25 cellular contexts compared by ENCODE assay signal in genomic region chr11:2423157-2424025, GRCh38. TPM values are rescaled to one million over a fixed set of nuclear protein-coding genes. Genes with fewer than 3 reads are reported as not detected.
DNase-seq lines count a peak whose midpoint lies in the region; ATAC-seq, FAIRE-seq and TF ChIP-seq lines count a peak whose summit lies in the region.
"Had no signal": no experiment of that assay in that cellular context is flagged by ENCODE, and none has a peak within 500 bp of the region (broad histone marks: within the 10 kb centered on the region; RNA-seq: fewer than 3 reads in every experiment).

No MANE protein-coding gene starts in this region.

- peaks cover 2 to 11% of the 10 kb centered on the region in 2 donors for H3K4me1 Mint-ChIP-seq in stimulated activated naive B cell treated with anti-CD40 and anti-IgM and Interleukin-4, amounts not matched to agents 10 μg/mL and 1 μg/mL and 100 μg/mL, for 72 hours

- intact Hi-C loops in left ventricle myocardium superior (cut with micrococcal nuclease), result no loop called here
- intact Hi-C loops in cardiac septum (cut with DNase I), result no loop called here
- intact Hi-C loops in kidney (cut with DNase I), result loop anchor here (5.0 to 10.0 kb wide), 2 partner anchors 226 to 461 kb away; partner anchors contain the start of gene CDKN1C

- no peaks in the 10 kb centered on the region for H3K36me3 Mint-ChIP-seq in stimulated activated naive B cell treated with anti-CD40 and anti-IgM and Interleukin-4, amounts not matched to agents 10 μg/mL and 1 μg/mL and 100 μg/mL, for 72 hours
- H3K36me3 Mint-ChIP-seq: CD4-positive, alpha-beta memory T cell had no signal

- no peak overlapping the region for H3K4me3 Mint-ChIP-seq in stimulated activated naive B cell treated with anti-CD40 and anti-IgM and Interleukin-4, amounts not matched to agents 10 μg/mL and 1 μg/mL and 100 μg/mL, for 72 hours
- H3K4me3 Mint-ChIP-seq: CD4-positive, alpha-beta memory T cell had no signal

- peaks cover 0 to 13% of the 10 kb centered on the region in 2 donors for H3K27me3 Mint-ChIP-seq in stimulated activated naive B cell treated with anti-CD40 and anti-IgM and Interleukin-4, amounts not matched to agents 10 μg/mL and 1 μg/mL and 100 μg/mL, for 72 hours
- H3K27me3 Mint-ChIP-seq: CD4-positive, alpha-beta memory T cell had no signal

- H3K27ac Mint-ChIP-seq in stimulated activated naive B cell treated with anti-CD40 and anti-IgM and Interleukin-4, amounts not matched to agents 10 μg/mL and 1 μg/mL and 100 μg/mL, for 72 hours, result peak overlapping the region; percentile 31
- H3K27ac Mint-ChIP-seq: CD4-positive, alpha-beta memory T cell had no signal

- no peaks in the 10 kb centered on the region for H3K36me3 ChIP-seq in kidney (ENCODE audit: control insufficient read depth in 1 of 2, insufficient read depth in 2 of 2, low read length in 2 of 2)
- H3K36me3 ChIP-seq: BE2C had no signal

- no peak for ATAC-seq in left ventricle myocardium superior
- no peak for ATAC-seq in stimulated activated naive B cell treated with anti-CD40 and anti-IgM and Interleukin-4, amounts not matched to agents 10 μg/mL and 1 μg/mL and 100 μg/mL, for 72 hours (replicated peaks)
- ATAC-seq: A549 had no signal

- no peak overlapping the region for H3K9ac ChIP-seq in kidney (ENCODE audit: low read length in 2 of 2)
- H3K9ac ChIP-seq: GM23248 had no signal

- no peak for FAIRE-seq in kidney (lab: Jason Lieb, UNC)
- FAIRE-seq in frontal cortex (lab: Jason Lieb, UNC), result no peak
- FAIRE-seq: A549, G401.6, GM12892, GM19239, H1 had no signal

- H3K4me1 ChIP-seq in kidney (ENCODE audit: control insufficient read depth in 1 of 2, insufficient read depth in 1 of 2, low read depth in 1 of 2, low read length in 2 of 2), result peaks cover 0 to 3% of the 10 kb centered on the region in 2 donors
- H3K4me1 ChIP-seq: A549, BE2C had no signal

- H3K4me3 ChIP-seq in kidney (ENCODE audit: low read length in 2 of 2), result no peak overlapping the region
- H3K4me3 ChIP-seq: A549, GM23248 had no signal

- DNase-seq in SHP77 treated with DMSO at 0.1 percent for 48 hours (lab: John Stamatoyannopoulos, UW) (peak; percentile 20), SHP77 (lab: John Stamatoyannopoulos, UW) (no peak), left ventricle myocardium superior (peak; percentile 17), cardiac septum (ENCODE audit: low spot score) (no peak), kidney (peak; percentile 67), frontal cortex (ENCODE audit: low spot score in 2 of 2) (no peak)
- DNase-seq in stimulated activated naive B cell treated with anti-CD40 and anti-IgM and Interleukin-4, amounts not matched to agents 10 μg/mL and 1 μg/mL and 100 μg/mL, for 72 hours, result no peak
- DNase-seq: 8988T; ACHN; AML-193; BE2C; C1 segment of cervical spinal cord; Calu3; CD4-positive, alpha-beta memory T cell; COR-L47; DMS53; DND-41; GM23248; H7; HCEC 1CT had no signal

- H3K27ac ChIP-seq in kidney (ENCODE audit: low read depth in 2 of 2, low read length in 2 of 2), result no peak overlapping the region
- H3K27ac ChIP-seq: A549, GM23248 had no signal

- TF ChIP-seq CTCF in kidney (IDR thresholded peaks at IDR 0.05; ENCODE audit: borderline replicate concordance, extremely low read depth, insufficient read depth), result no peak

- H3K9me3 ChIP-seq in kidney (ENCODE audit: control insufficient read depth in 1 of 2, low read length in 2 of 2), result no peaks in the 10 kb centered on the region
- H3K9me3 ChIP-seq: A549, BE2C had no signal

- no peaks in the 10 kb centered on the region for H3K9me3 Mint-ChIP-seq in stimulated activated naive B cell treated with anti-CD40 and anti-IgM and Interleukin-4, amounts not matched to agents 10 μg/mL and 1 μg/mL and 100 μg/mL, for 72 hours
- H3K9me3 Mint-ChIP-seq: CD4-positive, alpha-beta memory T cell had no signal

RNA-seq across cellular contexts. Expression of gene TRPM5, which starts 20.9 kb away (rescaled TPM):
- total RNA-seq in left ventricle myocardium superior, result not detected
- not detected for total RNA-seq in cardiac septum
- total RNA-seq in kidney, result 0.25 TPM
- 0.69 TPM for polyA plus RNA-seq in kidney (ENCODE audit: insufficient read depth, low read depth, low replicate concordance)
- total RNA-seq in frontal cortex, result not detected
- total RNA-seq: Calu3, GM23248, H1, H7 had no signal
- polyA plus RNA-seq: A549; CD4-positive, alpha-beta memory T cell; GM23248 had no signal

RNA-seq across cellular contexts. Expression of gene KCNQ1, which starts 21.4 kb away (rescaled TPM):
- 49.7 TPM for total RNA-seq in left ventricle myocardium superior
- 43.0 TPM for total RNA-seq in cardiac septum
- 45.5 TPM for total RNA-seq in kidney
- 49.4 TPM for polyA plus RNA-seq in kidney (ENCODE audit: insufficient read depth, low read depth, low replicate concordance)
- total RNA-seq in frontal cortex, result under 0.01 TPM
- total RNA-seq: GM23248 had no signal
- polyA plus RNA-seq: GM23248 had no signal

RNA-seq across cellular contexts. Expression of gene TSSC4, which starts 22.8 kb away (rescaled TPM):
- total RNA-seq in left ventricle myocardium superior (34.8 TPM), cardiac septum (36.2 TPM), kidney (42.3 TPM), frontal cortex (31.8 TPM)
- polyA plus RNA-seq in kidney (ENCODE audit: insufficient read depth, low read depth, low replicate concordance), result 51.4 TPM

RNA-seq across cellular contexts. Expression of gene CD81, which starts 46.3 kb away (rescaled TPM):
- total RNA-seq in left ventricle myocardium superior (653 TPM), cardiac septum (663 TPM), kidney (950 TPM), frontal cortex (67.7 TPM)
- polyA plus RNA-seq in kidney (ENCODE audit: insufficient read depth, low read depth, low replicate concordance), result 827 TPM

Comparison
In these comparisons a context has a peak if more than half of its experiments do, and no peak if none do; other contexts are left out.
1. DNase-seq: peak in SHP77 treated with DMSO at 0.1 percent for 48 hours (single experiment), left ventricle myocardium superior (single experiment) and kidney (single experiment); none in SHP77 (0 of 2), cardiac septum (single experiment), stimulated activated naive B cell treated with anti-CD40 and anti-IgM and Interleukin-4, amounts not matched to agents 10 μg/mL and 1 μg/mL and 100 μg/mL, for 72 hours (single experiment) and frontal cortex (0 of 2).
2. RNA of gene KCNQ1, which starts 21.4 kb away (total RNA-seq): 49.7 TPM in left ventricle myocardium superior (single experiment), 45.5 TPM in kidney (single experiment) and 43.0 TPM in cardiac septum (single experiment); under 0.01 TPM in frontal cortex (single experiment); every median in the first group is over 10 times any median in the second.